19 cellular contexts compared by ENCODE assay signal in genomic region chr11:130888790-130889189, GRCh38. TPM values are rescaled to one million over a fixed set of nuclear protein-coding genes. Genes with fewer than 3 reads are reported as not detected.
DNase-seq lines count a peak whose midpoint lies in the region; ATAC-seq, FAIRE-seq and TF ChIP-seq lines count a peak whose summit lies in the region.
"Had no signal": no experiment of that assay in that cellular context is flagged by ENCODE, and none has a peak within 500 bp of the region (broad histone marks: within the 10 kb centered on the region; RNA-seq: fewer than 3 reads in every experiment).

No MANE protein-coding gene starts in this region.

- peaks cover 0 to 5% of the 10 kb centered on the region in 2 donors for H3K4me1 Mint-ChIP-seq in natural killer cell
- H3K4me1 Mint-ChIP-seq: CD14-positive monocyte had no signal

- TF ChIP-seq POLR2A in right lobe of liver (IDR thresholded peaks at IDR 0.05), result no peak

- H3K4me3 ChIP-seq in right lobe of liver, result no peak overlapping the region
- H3K4me3 ChIP-seq: BLaER1, GM12878, GM23338 had no signal

- WGBS in right lobe of liver (ENCODE audit: insufficient coverage, low coverage, low lambda C conversion rate, missing lambda C conversion rate), result 98% methylated on average over 3 of the region's 3 CpGs

- H3K27ac Mint-ChIP-seq in natural killer cell, result no peak overlapping the region
- H3K27ac Mint-ChIP-seq: CD14-positive monocyte; CD4-positive, alpha-beta memory T cell; GM23338 had no signal

- intact Hi-C loops in right lobe of liver (cut with DNase I) (no loop called here), natural killer cell (cut with micrococcal nuclease) (no loop called here)

- H3K9me3 Mint-ChIP-seq in natural killer cell, result no peaks in the 10 kb centered on the region
- H3K9me3 Mint-ChIP-seq: CD14-positive monocyte; CD4-positive, alpha-beta memory T cell; GM23338 had no signal

- ATAC-seq in right lobe of liver (no peak), natural killer cell (no peak)
- ATAC-seq: GM12878, GM23338 had no signal

- H3K9me3 ChIP-seq in right lobe of liver, result no peaks in the 10 kb centered on the region
- H3K9me3 ChIP-seq: BLaER1 had no signal

- no peak overlapping the region for H3K4me3 Mint-ChIP-seq in natural killer cell
- H3K4me3 Mint-ChIP-seq: CD14-positive monocyte; CD4-positive, alpha-beta memory T cell; GM23338 had no signal

- no peaks in the 10 kb centered on the region for H3K27me3 ChIP-seq in layer of hippocampus (ENCODE audit: control insufficient read depth, insufficient read depth, low read length)
- H3K27me3 ChIP-seq in right lobe of liver, result no peaks in the 10 kb centered on the region
- H3K27me3 ChIP-seq: BLaER1 had no signal

- H3K27me3 Mint-ChIP-seq in natural killer cell (ENCODE audit: low read depth in 2 of 2), result no peaks in the 10 kb centered on the region
- H3K27me3 Mint-ChIP-seq: CD4-positive, alpha-beta memory T cell had no signal

- no peaks in the 10 kb centered on the region for H3K4me1 ChIP-seq in right lobe of liver

- H3K27ac ChIP-seq in cingulate gyrus (ENCODE audit: low read depth, low read length), result peak overlapping the region; percentile 82
- peak overlapping the region; percentile 82 for H3K27ac ChIP-seq in layer of hippocampus (ENCODE audit: low read depth, low read length)
- no peak overlapping the region for H3K27ac ChIP-seq in right lobe of liver
- H3K27ac ChIP-seq: BLaER1 had no signal

- H3K36me3 ChIP-seq in right lobe of liver, result peaks cover 0 to 22% (median 4%) of the 10 kb centered on the region in 4 donors

- H3K36me3 Mint-ChIP-seq in natural killer cell, result peaks cover 3% of the 10 kb centered on the region

- no peak for TF ChIP-seq CTCF in right lobe of liver (IDR thresholded peaks at IDR 0.05)
- TF ChIP-seq CTCF in natural killer cell (IDR thresholded peaks at IDR 0.05), result no peak

- peak; percentile 60 for DNase-seq in superior temporal gyrus (ENCODE audit: extremely low spot score)
- DNase-seq in HPDE6-E6E7 (ENCODE audit: extremely low spot score), result no peak
- no peak for DNase-seq in NCI-H82 treated with DMSO at 0.1 percent for 48 hours (lab: John Stamatoyannopoulos, UW; ENCODE audit: unreplicated experiment)
- DNase-seq in right lobe of liver, result no peak
- no peak for DNase-seq in natural killer cell
- DNase-seq: 8988T; Calu3; CD4-positive, alpha-beta memory T cell; DMS79 treated with DMSO at 0.1 percent for 48 hours; HCEC 1CT had no signal

- peak; percentile 33 for FAIRE-seq in G401.6 (lab: Jason Lieb, UNC)
- FAIRE-seq: GM12878, GM19239, H54 had no signal

RNA-seq across cellular contexts. Expression of gene SNX19, which starts 27.5 kb away (rescaled TPM):
- total RNA-seq in right lobe of liver (10 to 100 TPM; 23.3 to 74.4 (median 32.7) TPM), natural killer cell (10 to 100 TPM; 65.4 to 76.6 (median 72.0) TPM)

Comparison
In these comparisons a context has a peak if more than half of its experiments do, and no peak if none do; other contexts are left out.
1. H3K27ac ChIP-seq: peak in cingulate gyrus (single experiment) and layer of hippocampus (single experiment); none in right lobe of liver (0 of 3).